ENCODE assay signal across 8 cellular contexts in genomic region chr1:33295450-33296081, GRCh38. TPM values are rescaled to one million over a fixed set of nuclear protein-coding genes. Genes with fewer than 3 reads are reported as not detected.
DNase-seq lines count a peak whose midpoint lies in the region; ATAC-seq and TF ChIP-seq lines count a peak whose summit lies in the region.

No MANE protein-coding gene starts in this region.

- no peak overlapping the region for H3K4me3 Mint-ChIP-seq in CD4-positive, alpha-beta memory T cell
- no peak overlapping the region for H3K4me3 Mint-ChIP-seq in activated naive CD8-positive, alpha-beta T cell treated with anti-CD3 and anti-CD28 coated beads for 36 hours

- peak; percentile 76 to 83 (median 80) for DNase-seq in CD4-positive, alpha-beta memory T cell
- DNase-seq in NAMALWA (ENCODE audit: low spot score) (peak; percentile 89), SKM-1 treated with dmso at 0.1 percent for 144 hours (lab: John Stamatoyannopoulos, UW; ENCODE audit: unreplicated experiment) (peak; percentile 29), cardiac septum (ENCODE audit: low spot score) (peak; percentile 93), psoas muscle (peak; percentile 83 to 90), vagina (ENCODE audit: extremely low spot score in 2 of 2) (no peak)
- DNase-seq in activated naive CD8-positive, alpha-beta T cell treated with anti-CD3 and anti-CD28 coated beads for 36 hours = peak; percentile 84

- POLR2A ChIA-PET in CD4-positive, alpha-beta memory T cell (lab: Charles Lee; ENCODE audit: partially characterized antibody) = interaction anchor here (0.9 to 1.1 kb wide), 2 partner anchors 54 to 71 kb away, joined by 3 to 6 read pairs; no protein-coding TSS in a partner anchor

- H3K36me3 Mint-ChIP-seq in CD4-positive, alpha-beta memory T cell = peaks cover 14 to 32% of the 10 kb centered on the region in 2 donors
- no peaks in the 10 kb centered on the region for H3K36me3 Mint-ChIP-seq in activated naive CD8-positive, alpha-beta T cell treated with anti-CD3 and anti-CD28 coated beads for 36 hours

- peak overlapping the region in 3 of 7 donors; percentile 41 to 72 (median 52) for H3K27ac Mint-ChIP-seq in CD4-positive, alpha-beta memory T cell
- H3K27ac Mint-ChIP-seq in activated naive CD8-positive, alpha-beta T cell treated with anti-CD3 and anti-CD28 coated beads for 36 hours = no peak overlapping the region

- no peak overlapping the region for H3K27ac ChIP-seq in CD4-positive, alpha-beta memory T cell (ENCODE audit: low read depth, low read length)
- H3K27ac ChIP-seq in psoas muscle (no peak overlapping the region), vagina (peak overlapping the region; percentile 43)

- peak; percentile 97 for TF ChIP-seq CTCF in psoas muscle (IDR thresholded peaks at IDR 0.05)
- peak; percentile 98 for TF ChIP-seq CTCF in vagina (IDR thresholded peaks at IDR 0.05)

- H3K9me3 ChIP-seq in CD4-positive, alpha-beta memory T cell (ENCODE audit: control insufficient read depth in 1 of 2, low read length in 2 of 2) = no peaks in the 10 kb centered on the region
- H3K9me3 ChIP-seq in psoas muscle = no peaks in the 10 kb centered on the region
- no peaks in the 10 kb centered on the region for H3K9me3 ChIP-seq in vagina

- no peaks in the 10 kb centered on the region for H3K27me3 ChIP-seq in CD4-positive, alpha-beta memory T cell (ENCODE audit: insufficient read depth, low read length)
- H3K27me3 ChIP-seq in psoas muscle (ENCODE audit: insufficient read depth in 3 of 3, low read length in 2 of 3) (no peaks in the 10 kb centered on the region), vagina (no peaks in the 10 kb centered on the region)

- no peak overlapping the region for H3K4me3 ChIP-seq in CD4-positive, alpha-beta memory T cell (ENCODE audit: low read length in 2 of 2)
- H3K4me3 ChIP-seq in psoas muscle (no peak overlapping the region), vagina (no peak overlapping the region)

- no peak for TF ChIP-seq POLR2A in vagina (IDR thresholded peaks at IDR 0.05)

- H3K4me1 ChIP-seq in CD4-positive, alpha-beta memory T cell (ENCODE audit: insufficient read depth, low read length) = peaks cover 12% of the 10 kb centered on the region
- H3K4me1 ChIP-seq in psoas muscle (no peaks in the 10 kb centered on the region), vagina (peaks cover 30% of the 10 kb centered on the region)

- no peaks in the 10 kb centered on the region for H3K27me3 Mint-ChIP-seq in CD4-positive, alpha-beta memory T cell
- no peaks in the 10 kb centered on the region for H3K27me3 Mint-ChIP-seq in activated naive CD8-positive, alpha-beta T cell treated with anti-CD3 and anti-CD28 coated beads for 36 hours

- peaks cover 0 to 3% (median 0%) of the 10 kb centered on the region in 8 donors for H3K9me3 Mint-ChIP-seq in CD4-positive, alpha-beta memory T cell
- H3K9me3 Mint-ChIP-seq in activated naive CD8-positive, alpha-beta T cell treated with anti-CD3 and anti-CD28 coated beads for 36 hours = no peaks in the 10 kb centered on the region

- ATAC-seq in GM21423 (IDR thresholded peaks at IDR 0.05; ENCODE audit: unreplicated experiment) = peak; percentile 67
- ATAC-seq in psoas muscle = peak; percentile 84 to 93 (median 90)

- H3K36me3 ChIP-seq in CD4-positive, alpha-beta memory T cell (ENCODE audit: insufficient read depth, low read length) = peaks cover 6% of the 10 kb centered on the region
- H3K36me3 ChIP-seq in psoas muscle (ENCODE audit: insufficient read depth in 1 of 2, low read depth in 1 of 2) (peaks cover 0 to 52% of the 10 kb centered on the region in 2 donors), vagina (peaks cover 0 to 38% of the 10 kb centered on the region in 2 donors)

- CTCF ChIA-PET in CD4-positive, alpha-beta memory T cell (lab: Charles Lee; ENCODE audit: partially characterized antibody) = interaction anchor here (0.6 to 7.6 kb wide), 44 partner anchors 9 to 239 kb away, joined by 3 to 179 read pairs (median 5); partner anchors contain the start of genes TRIM62 and ZSCAN20

- WGBS in psoas muscle, 3 donors = 31 to 46% (median 34%) methylated on average over 12 of the region's 12 CpGs

- peaks cover 7 to 22% (median 12%) of the 10 kb centered on the region in 4 donors for H3K4me1 Mint-ChIP-seq in CD4-positive, alpha-beta memory T cell
- H3K4me1 Mint-ChIP-seq in activated naive CD8-positive, alpha-beta T cell treated with anti-CD3 and anti-CD28 coated beads for 36 hours = peaks cover 9% of the 10 kb centered on the region

- intact Hi-C loops in CD4-positive, alpha-beta memory T cell (cut with micrococcal nuclease) = loop anchor here (1.0 to 5.0 kb wide), 6 partner anchors 52 to 363 kb away; no protein-coding TSS in a partner anchor
- intact Hi-C loops in cardiac septum (cut with DNase I) (loop anchor here (1.0 to 5.0 kb wide), 4 partner anchors 37 to 175 kb away; partner anchors contain the start of gene ZNF362), psoas muscle (cut with DNase I) (loop anchor here (1.0 to 10.0 kb wide), 8 partner anchors 71 to 317 kb away; no protein-coding TSS in a partner anchor), vagina (cut with DNase I) (loop anchor here (5.0 kb wide), 1 partner anchor 72 kb away; no protein-coding TSS in a partner anchor)

RNA-seq across cellular contexts. Expression of gene A3GALT2, which starts 25.3 kb away (rescaled TPM):
- not detected for total RNA-seq in CD4-positive, alpha-beta memory T cell
- polyA plus RNA-seq in CD4-positive, alpha-beta memory T cell = not detected
- not detected for total RNA-seq in activated naive CD8-positive, alpha-beta T cell treated with anti-CD3 and anti-CD28 coated beads for 36 hours
- total RNA-seq in cardiac septum (not detected), psoas muscle (not detected), vagina (not detected)
- polyA plus RNA-seq in psoas muscle = not detected

RNA-seq across cellular contexts. Expression of gene ZNF362, which starts 39.3 kb away (rescaled TPM):
- total RNA-seq in CD4-positive, alpha-beta memory T cell = 10 to 100 TPM; 24.4 to 25.8 TPM
- 10 to 100 TPM in 1 of 2 donors, 1 to 10 TPM in 1; 7.1 to 25.9 TPM for polyA plus RNA-seq in CD4-positive, alpha-beta memory T cell
- total RNA-seq in activated naive CD8-positive, alpha-beta T cell treated with anti-CD3 and anti-CD28 coated beads for 36 hours = 1 to 10 TPM; 7.2 to 9.2 TPM
- total RNA-seq in cardiac septum (30.3 TPM), psoas muscle (10 to 100 TPM; 15.2 to 20.9 (median 17.8) TPM), vagina (24.6 TPM)
- polyA plus RNA-seq in psoas muscle = 1 to 10 TPM; 6.5 to 8.7 (median 8.0) TPM

Comparison
In these comparisons a context has a peak if more than half of its experiments do, and no peak if none do; other contexts are left out.
1. DNase-seq: peak in CD4-positive, alpha-beta memory T cell (5 of 5), NAMALWA (single experiment), SKM-1 treated with dmso at 0.1 percent for 144 hours (single experiment), activated naive CD8-positive, alpha-beta T cell treated with anti-CD3 and anti-CD28 coated beads for 36 hours (single experiment), cardiac septum (single experiment) and psoas muscle (2 of 2); none in vagina (0 of 2).